In the genomic region with DNA sequence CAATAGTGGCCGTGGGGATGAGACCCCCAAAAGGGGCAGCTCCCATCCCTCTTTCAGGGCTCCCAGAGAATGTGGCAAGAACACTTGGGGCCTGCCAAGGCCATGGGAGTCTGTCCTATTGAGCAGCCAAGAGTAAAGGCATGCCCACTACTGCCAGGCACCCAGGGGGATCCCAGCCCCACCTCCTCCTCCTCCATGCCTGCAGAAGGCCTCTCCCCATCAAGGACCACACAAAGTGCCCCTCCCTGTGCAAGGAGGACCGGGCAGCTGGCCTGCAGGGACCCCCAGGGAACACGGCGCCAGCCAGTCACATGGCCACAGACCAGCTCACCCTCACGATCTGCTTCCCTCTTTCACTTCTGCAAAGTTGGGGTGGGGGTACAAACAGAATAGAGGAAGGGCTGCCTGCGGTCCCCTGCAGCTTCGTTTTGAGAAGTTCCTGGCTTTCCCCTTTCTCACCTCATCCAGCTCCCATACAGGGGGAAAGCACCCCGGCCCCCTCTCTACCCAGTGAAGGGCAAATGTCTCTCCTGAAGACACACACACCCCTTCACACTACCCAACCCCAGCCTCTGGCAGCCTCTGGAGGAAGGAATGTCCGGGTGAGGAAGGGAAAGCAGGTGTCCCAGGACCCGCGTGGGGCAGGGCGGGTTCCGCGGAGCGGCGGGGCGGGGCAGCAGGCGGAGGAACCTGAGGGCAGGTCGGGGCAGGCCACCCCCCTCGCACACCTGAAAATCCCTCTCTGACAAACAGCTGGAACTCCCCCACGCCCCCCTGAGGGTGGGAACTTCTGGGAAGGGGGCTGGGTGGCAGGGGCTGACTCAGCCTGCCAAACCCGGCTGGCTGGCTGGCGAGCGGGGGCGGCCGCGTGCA, we compare ENCODE assay signal across 8 cellular contexts. TPM values are rescaled to one million over a fixed set of nuclear protein-coding genes. Genes with fewer than 3 reads are reported as not detected.
A peak's percentile ranks its signal among the peaks of the same experiment; 100 is the strongest.
DNase-seq lines count a peak whose midpoint lies in the region; ATAC-seq and TF ChIP-seq lines count a peak whose summit lies in the region.

No MANE protein-coding gene starts in this region.

- H3K9me3 Mint-ChIP-seq in CD14-positive monocyte (peaks cover 0 to 4% (median 0%) of the 10 kb centered on the region in 7 donors), chondrocyte (ENCODE audit: low read depth) (no peaks in the 10 kb centered on the region)

- intact Hi-C loops in CD14-positive monocyte (cut with micrococcal nuclease) = loop anchor here in 1 of 2 donors (1.0 kb wide), 2 partner anchors 8 to 53 kb away; a partner anchor contains a TSS
- intact Hi-C loops in left lung (cut with DNase I) = no loop called here

- peaks cover 0 to 2% (median 1%) of the 10 kb centered on the region in 3 donors for H3K27me3 Mint-ChIP-seq in CD14-positive monocyte (ENCODE audit: low read depth in 3 of 3)
- H3K27me3 Mint-ChIP-seq in chondrocyte (ENCODE audit: low read depth) = no peaks in the 10 kb centered on the region

- H3K4me1 ChIP-seq in left lung = peaks cover 23 to 74% of the 10 kb centered on the region in 2 donors

- H3K27ac ChIP-seq in left lung = peak overlapping the region; percentile 89 to 92

- peak; percentile 88 for DNase-seq in CD14-positive monocyte (ENCODE audit: low spot score)
- peak; percentile 60 for DNase-seq in M059J (ENCODE audit: low read depth)
- DNase-seq in activated CD4-positive, CD25-positive, alpha-beta regulatory T cell treated with anti-CD3 and anti-CD28 coated beads, Interleukin-2, amount 50 U/mL, for 72 hours = peak; percentile 58
- DNase-seq in chondrocyte (ENCODE audit: low spot score) = peak; percentile 88
- peak; percentile 79 to 93 for DNase-seq in left lung
- peak in 2 of 3 donors; percentile 57 to 79 for DNase-seq in stimulated activated CD4-positive, alpha-beta T cell treated with anti-CD3 and anti-CD28 coated beads, TNF-alpha, amount 100 ng/mL, for 1 hour (ENCODE audit: low read depth in 3 of 3, low spot score in 1 of 3)
- DNase-seq in NCI-H345 treated with DMSO at 0.1 percent for 48 hours (lab: John Stamatoyannopoulos, UW; ENCODE audit: unreplicated experiment) = no peak

- peaks cover 0 to 19% of the 10 kb centered on the region in 2 donors for H3K36me3 ChIP-seq in left lung

- H3K27me3 ChIP-seq in left lung = no peaks in the 10 kb centered on the region

- ATAC-seq in GM21576 (IDR thresholded peaks at IDR 0.05; ENCODE audit: unreplicated experiment) (peak; percentile 35), left lung (peak; percentile 23)

- H3K36me3 Mint-ChIP-seq in CD14-positive monocyte (peaks cover 34 to 39% of the 10 kb centered on the region in 2 donors), chondrocyte (ENCODE audit: low read depth) (peaks cover 9% of the 10 kb centered on the region)

- H3K4me3 Mint-ChIP-seq in CD14-positive monocyte (peak overlapping the region; percentile 100), chondrocyte (ENCODE audit: unreplicated experiment) (peak overlapping the region; percentile 87)

- H3K4me1 Mint-ChIP-seq in CD14-positive monocyte = peaks cover 55% of the 10 kb centered on the region
- H3K4me1 Mint-ChIP-seq in chondrocyte (ENCODE audit: low read depth) = peaks cover 45% of the 10 kb centered on the region

- TF ChIP-seq CTCF in CD14-positive monocyte (IDR thresholded peaks at IDR 0.05) (no peak), chondrocyte (IDR thresholded peaks at IDR 0.05) (peak; percentile 71), left lung (IDR thresholded peaks at IDR 0.05) (no peak)

- H3K27ac Mint-ChIP-seq in CD14-positive monocyte (peak overlapping the region; percentile 95 to 98 (median 96)), chondrocyte (ENCODE audit: unreplicated experiment) (peak overlapping the region; percentile 81)

- H3K4me3 ChIP-seq in left lung = peak overlapping the region; percentile 98

- H3K9me3 ChIP-seq in left lung = no peaks in the 10 kb centered on the region

RNA-seq across cellular contexts. Expression of a gene that starts 2.0 kb away (rescaled TPM):
- 1 to 10 TPM in 1 of 2 donors, under 1 TPM in 1; 0.61 to 1.3 TPM for polyA plus RNA-seq in CD14-positive monocyte
- 14.6 and 36.1 TPM in 2 replicates for total RNA-seq in M059J (2014; rRNA removed; shearing (Covaris generic))
- total RNA-seq in chondrocyte (75.4 to 84.2 TPM (median 79.3 TPM) in 3 replicates), left lung (10 to 100 TPM; 67.4 to 86.6 TPM)

RNA-seq across cellular contexts. Expression of a gene that starts 17.3 kb away (rescaled TPM):
- polyA plus RNA-seq in CD14-positive monocyte = under 1 TPM; 0.53 to 0.89 TPM
- not detected in 2 replicates for total RNA-seq in M059J (2014; rRNA removed; shearing (Covaris generic))
- total RNA-seq in chondrocyte = 0.85 to 5.5 TPM (median 1.3 TPM) in 3 replicates
- total RNA-seq in left lung = 10 to 100 TPM in 1 of 2 donors, 1 to 10 TPM in 1; 8.3 to 18.5 TPM

RNA-seq across cellular contexts. Expression of a gene that starts 18.5 kb away (rescaled TPM):
- not detected for polyA plus RNA-seq in CD14-positive monocyte
- total RNA-seq in M059J (2014; rRNA removed; shearing (Covaris generic)) = 0.22 and 0.49 TPM in 2 replicates
- total RNA-seq in chondrocyte (26.0 to 29.4 TPM (median 27.6 TPM) in 3 replicates), left lung (10 to 100 TPM in 1 of 2 donors, 1 to 10 TPM in 1; 8.4 to 10.2 TPM)

RNA-seq across cellular contexts. Expression of a gene that starts 53.0 kb away (rescaled TPM):
- not detected for polyA plus RNA-seq in CD14-positive monocyte
- total RNA-seq in M059J (2014; rRNA removed; shearing (Covaris generic)) = 41.9 and 81.3 TPM in 2 replicates
- total RNA-seq in chondrocyte = 34,852 to 36,120 TPM (median 35,333 TPM) in 3 replicates
- total RNA-seq in left lung = 1,000 to 10,000 TPM in 1 of 2 donors, 100 to 1,000 TPM in 1; 867 to 4,830 TPM

RNA-seq across cellular contexts. Expression of a gene that starts 53.3 kb away (rescaled TPM):
- 10 to 100 TPM; 15.9 to 23.4 TPM for polyA plus RNA-seq in CD14-positive monocyte
- 27.2 and 38.2 TPM in 2 replicates for total RNA-seq in M059J (2014; rRNA removed; shearing (Covaris generic))
- total RNA-seq in chondrocyte (28.9 to 38.0 TPM (median 31.1 TPM) in 3 replicates), left lung (10 to 100 TPM; 20.7 to 32.0 TPM)
